16 cellular contexts compared by ENCODE assay signal in the genomic region with DNA sequence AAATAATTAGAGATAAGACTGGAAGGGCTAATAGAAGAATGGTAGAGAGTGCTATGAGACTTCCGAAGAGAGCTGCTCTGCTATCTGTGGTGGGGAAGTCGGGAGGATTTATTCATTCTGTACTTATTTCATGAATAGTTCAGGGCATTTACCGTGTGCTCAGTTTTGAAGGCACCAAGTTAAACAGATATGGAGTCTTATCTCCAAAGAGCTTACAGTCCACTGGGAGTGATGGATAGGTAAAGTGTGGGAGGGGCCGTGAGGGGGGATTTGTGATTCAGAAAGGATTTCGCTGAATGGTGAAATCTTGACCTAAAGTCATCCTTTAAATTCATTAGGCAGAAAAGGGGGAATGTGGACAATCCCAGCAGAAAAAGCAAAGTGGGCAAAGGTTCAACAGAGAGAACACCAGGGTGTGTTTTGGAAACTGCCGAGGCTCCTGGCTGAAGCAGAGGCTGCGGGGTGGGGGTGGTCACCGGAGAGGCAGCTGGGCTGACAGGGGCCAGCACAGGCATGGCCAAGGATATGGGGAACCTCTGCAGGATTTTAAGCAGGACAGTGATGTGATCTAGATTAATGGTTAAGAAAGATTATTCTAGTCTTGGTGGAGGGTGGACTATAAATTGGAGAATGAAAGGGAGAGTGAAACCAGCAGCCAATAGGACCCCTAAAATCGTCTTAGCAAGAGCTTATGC.
DNase-seq lines count a peak whose midpoint lies in the region; ATAC-seq and TF ChIP-seq lines count a peak whose summit lies in the region.
"Had no signal": no experiment of that assay in that cellular context is flagged by ENCODE, and none has a peak within 500 bp of the region (broad histone marks: within the 10 kb centered on the region; RNA-seq: fewer than 3 reads in every experiment).

No MANE protein-coding gene starts in this region.

- H2AFZ ChIP-seq in OCI-LY3 (ENCODE audit: low read depth, low read length) = peak overlapping the region; percentile 78; the same call in 1 of the 2 replicates

- no peaks in the 10 kb centered on the region for H3K79me2 ChIP-seq in OCI-LY3 (ENCODE audit: low read length)

- TF ChIP-seq CTCF in OCI-LY3 (IDR thresholded peaks at IDR 0.05; ENCODE audit: low read depth, low read length) (no peak), upper lobe of right lung (IDR thresholded peaks at IDR 0.05) (no peak), gastrocnemius medialis (IDR thresholded peaks at IDR 0.05 in 4 of 5, conservative IDR thresholded peaks at IDR 0.05 in 1 of 5) (no peak)

- H3K4me3 Mint-ChIP-seq in activated T-cell treated with anti-CD3 and anti-CD28 coated beads, Interleukin-2, amount 50 U/mL, for 72 hours = peak overlapping the region; percentile 68 to 89
- H3K4me3 Mint-ChIP-seq in effector memory CD8-positive, alpha-beta T cell = peak overlapping the region; percentile 63 to 65
- H3K4me3 Mint-ChIP-seq: activated naive CD4-positive, alpha-beta T cell treated with anti-CD3 and anti-CD28 coated beads for 36 hours had no signal

- H3K4me1 ChIP-seq in OCI-LY3 (ENCODE audit: low read length) = peaks cover 60% of the 10 kb centered on the region
- H3K4me1 ChIP-seq in upper lobe of right lung = peaks cover 37% of the 10 kb centered on the region
- no peaks in the 10 kb centered on the region for H3K4me1 ChIP-seq in gastrocnemius medialis

- peak overlapping the region; percentile 93 for H3K27ac Mint-ChIP-seq in activated T-cell treated with anti-CD3 and anti-CD28 coated beads, Interleukin-2, amount 50 U/mL, for 72 hours
- no peak overlapping the region for H3K27ac Mint-ChIP-seq in effector memory CD8-positive, alpha-beta T cell
- H3K27ac Mint-ChIP-seq: T-cell had no signal

- H3K36me3 ChIP-seq in OCI-LY3 (replicated peaks; ENCODE audit: low read depth, low read length) (no peaks in the 10 kb centered on the region), upper lobe of right lung (no peaks in the 10 kb centered on the region), gastrocnemius medialis (no peaks in the 10 kb centered on the region)
- H3K36me3 ChIP-seq: gastroesophageal sphincter, ovary had no signal

- TF ChIP-seq POLR2A in gastrocnemius medialis (IDR thresholded peaks at IDR 0.05) = no peak

- H3K9me3 Mint-ChIP-seq in activated T-cell treated with anti-CD3 and anti-CD28 coated beads, Interleukin-2, amount 50 U/mL, for 72 hours = no peaks in the 10 kb centered on the region
- H3K9me3 Mint-ChIP-seq in effector memory CD8-positive, alpha-beta T cell = peaks cover 4 to 8% of the 10 kb centered on the region in 2 donors
- H3K9me3 Mint-ChIP-seq: activated naive CD4-positive, alpha-beta T cell treated with anti-CD3 and anti-CD28 coated beads for 36 hours had no signal

- H3K9me3 ChIP-seq in OCI-LY3 (ENCODE audit: insufficient read depth, low read length) = no peaks in the 10 kb centered on the region
- H3K9me3 ChIP-seq in upper lobe of right lung = no peaks in the 10 kb centered on the region
- no peaks in the 10 kb centered on the region for H3K9me3 ChIP-seq in gastrocnemius medialis
- H3K9me3 ChIP-seq: gastroesophageal sphincter, ovary had no signal

- in situ Hi-C loops in gastrocnemius medialis (cut with MboI; ENCODE audit: low sequenced_read_pairs in 4 of 4) = no loop called here

- peak overlapping the region; percentile 23; the same call in 1 of the 2 replicates for H3K9ac ChIP-seq in OCI-LY3 (ENCODE audit: low read length)

- H3K27me3 ChIP-seq in OCI-LY3 (ENCODE audit: low read depth, low read length) = peaks cover 9% of the 10 kb centered on the region
- no peaks in the 10 kb centered on the region for H3K27me3 ChIP-seq in upper lobe of right lung
- no peaks in the 10 kb centered on the region for H3K27me3 ChIP-seq in gastrocnemius medialis
- H3K27me3 ChIP-seq: ovary had no signal

- peaks cover 39% of the 10 kb centered on the region for H3K27me3 Mint-ChIP-seq in activated T-cell treated with anti-CD3 and anti-CD28 coated beads, Interleukin-2, amount 50 U/mL, for 72 hours (ENCODE audit: low read depth)
- H3K27me3 Mint-ChIP-seq in effector memory CD8-positive, alpha-beta T cell = no peaks in the 10 kb centered on the region
- H3K27me3 Mint-ChIP-seq: T-cell had no signal

- no peak for ATAC-seq in activated T-cell treated with anti-CD3 and anti-CD28 coated beads, Interleukin-2, amount 50 U/mL, for 72 hours (replicated peaks in 1 of 2)
- no peak for ATAC-seq in effector memory CD8-positive, alpha-beta T cell (replicated peaks)
- ATAC-seq in upper lobe of right lung = no peak
- ATAC-seq in gastrocnemius medialis = no peak
- ATAC-seq: gastroesophageal sphincter had no signal

- H3K4me1 Mint-ChIP-seq in activated T-cell treated with anti-CD3 and anti-CD28 coated beads, Interleukin-2, amount 50 U/mL, for 72 hours (ENCODE audit: low read depth) = peaks cover 21% of the 10 kb centered on the region
- peaks cover 12 to 38% of the 10 kb centered on the region in 2 donors for H3K4me1 Mint-ChIP-seq in effector memory CD8-positive, alpha-beta T cell (ENCODE audit: low read depth in 2 of 2)

- peaks cover 0 to 4% of the 10 kb centered on the region in 2 donors for H3K36me3 Mint-ChIP-seq in activated T-cell treated with anti-CD3 and anti-CD28 coated beads, Interleukin-2, amount 50 U/mL, for 72 hours (ENCODE audit: insufficient read depth in 2 of 2)
- peaks cover 3% of the 10 kb centered on the region for H3K36me3 Mint-ChIP-seq in effector memory CD8-positive, alpha-beta T cell (ENCODE audit: insufficient read depth)

- H3K27ac ChIP-seq in OCI-LY3 (ENCODE audit: low read length) (peak overlapping the region; percentile 75), upper lobe of right lung (peak overlapping the region; percentile 30), gastrocnemius medialis (no peak overlapping the region)
- H3K27ac ChIP-seq: gastroesophageal sphincter, ovary had no signal

- intact Hi-C loops in upper lobe of right lung (cut with DNase I) = no loop called here
- intact Hi-C loops in gastrocnemius medialis (cut with DNase I; ENCODE audit: low total_unique reads) = no loop called here

- DNase-seq in activated T-cell treated with anti-CD3 and anti-CD28 coated beads, Interleukin-2, amount 50 U/mL, for 72 hours = no peak
- no peak for DNase-seq in activated T-cell treated with anti-CD3 and anti-CD28 coated beads, Interleukin-2, amount 50 U/mL, for 48 hours
- DNase-seq in effector memory CD8-positive, alpha-beta T cell = no peak
- DNase-seq in upper lobe of right lung = peak; percentile 11
- no peak for DNase-seq in NCI-H82 treated with DMSO at 0.1 percent for 48 hours (lab: John Stamatoyannopoulos, UW; ENCODE audit: unreplicated experiment)
- no peak for DNase-seq in SKM-1 treated with dmso at 0.1 percent for 144 hours (lab: John Stamatoyannopoulos, UW; ENCODE audit: unreplicated experiment)
- no peak for DNase-seq in gastrocnemius medialis
- DNase-seq: mesendoderm, NCI-H1694 treated with DMSO at 0.1 percent for 48 hours, NCI-H524 treated with DMSO at 0.1 percent for 48 hours, ovary had no signal

- H3K4me3 ChIP-seq in OCI-LY3 (ENCODE audit: low read length) = peak overlapping the region; percentile 52
- no peak overlapping the region for H3K4me3 ChIP-seq in upper lobe of right lung
- H3K4me3 ChIP-seq in gastrocnemius medialis = no peak overlapping the region
- H3K4me3 ChIP-seq: gastroesophageal sphincter, ovary, skin epidermis had no signal

- no peaks in the 10 kb centered on the region for H4K20me1 ChIP-seq in OCI-LY3 (ENCODE audit: insufficient read depth, low read length)

- peak overlapping the region; percentile 71 for H3K4me2 ChIP-seq in OCI-LY3 (ENCODE audit: low read length)

Comparison
In these comparisons a context has a peak if more than half of its experiments do, and no peak if none do; other contexts are left out.
1. H3K27ac ChIP-seq: peak in OCI-LY3 (single experiment) and upper lobe of right lung (single experiment); none in gastrocnemius medialis (0 of 4).